In genomic region chrX:118751950-118752783, GRCh38 we compare ENCODE assay signal across 12 cellular contexts. TPM values are rescaled to one million over a fixed set of nuclear protein-coding genes. Genes with fewer than 3 reads are reported as not detected.
DNase-seq lines count a peak whose midpoint lies in the region; ATAC-seq lines count a peak whose summit lies in the region.
"Had no signal": no experiment of that assay in that cellular context is flagged by ENCODE, and none has a peak within 500 bp of the region (broad histone marks: within the 10 kb centered on the region; RNA-seq: fewer than 3 reads in every experiment).

No MANE protein-coding gene starts in this region.

- no peak overlapping the region for H3K27ac Mint-ChIP-seq in activated T-helper 17 cell treated with anti-CD3 and anti-CD28 coated beads, Interleukin-2, amount 50 U/mL, for 72 hours

- H3K36me3 Mint-ChIP-seq in activated T-helper 17 cell treated with anti-CD3 and anti-CD28 coated beads, Interleukin-2, amount 50 U/mL, for 72 hours (ENCODE audit: low read depth): no peaks in the 10 kb centered on the region

- H3K9me3 Mint-ChIP-seq in activated T-helper 17 cell treated with anti-CD3 and anti-CD28 coated beads, Interleukin-2, amount 50 U/mL, for 72 hours: no peaks in the 10 kb centered on the region

- peak; percentile 70 for ATAC-seq in GM19328 (IDR thresholded peaks at IDR 0.05; ENCODE audit: unreplicated experiment)
- ATAC-seq in HG02981 (IDR thresholded peaks at IDR 0.05; ENCODE audit: unreplicated experiment): peak; percentile 86
- no peak for ATAC-seq in activated T-helper 17 cell treated with anti-CD3 and anti-CD28 coated beads, Interleukin-2, amount 50 U/mL, for 72 hours (replicated peaks)
- ATAC-seq: left cardiac atrium had no signal

- peaks cover 11% of the 10 kb centered on the region for H3K27me3 Mint-ChIP-seq in activated T-helper 17 cell treated with anti-CD3 and anti-CD28 coated beads, Interleukin-2, amount 50 U/mL, for 72 hours

- DNase-seq in Ammon's horn (ENCODE audit: low spot score) (peak; percentile 5), NOMO-1 treated with dmso at 0.1 percent for 144 hours (lab: John Stamatoyannopoulos, UW; ENCODE audit: unreplicated experiment) (peak; percentile 83), NCI-H2227 treated with DMSO at 0.1 percent for 48 hours (lab: John Stamatoyannopoulos, UW) (no peak), posterior vena cava (ENCODE audit: low spot score) (no peak), NCI-H2029 (lab: John Stamatoyannopoulos, UW) (no peak)
- DNase-seq: activated CD4-positive, alpha-beta T cell treated with anti-CD3 and anti-CD28 coated beads, Interleukin-2, amount 50 U/mL, for 48 hours; GM23248; left cardiac atrium; stimulated activated CD4-positive, alpha-beta T cell treated with anti-CD3 and anti-CD28 coated beads, Interleukin-15, amount 100 ng/mL, for 24 hours had no signal

- H3K4me3 Mint-ChIP-seq in activated T-helper 17 cell treated with anti-CD3 and anti-CD28 coated beads, Interleukin-2, amount 50 U/mL, for 72 hours: no peak overlapping the region

- intact Hi-C loops in posterior vena cava (cut with DNase I): no loop called here

- H3K4me1 Mint-ChIP-seq in activated T-helper 17 cell treated with anti-CD3 and anti-CD28 coated beads, Interleukin-2, amount 50 U/mL, for 72 hours: no peaks in the 10 kb centered on the region

RNA-seq across cellular contexts. Expression of gene IL13RA1, which starts 24.8 kb away (rescaled TPM):
- total RNA-seq in activated T-helper 17 cell treated with anti-CD3 and anti-CD28 coated beads, Interleukin-2, amount 50 U/mL, for 72 hours: 1 to 10 TPM in 1 of 2 donors, under 1 TPM in 1; 0.45 to 1.2 TPM
- 10 to 100 TPM; 54.1 to 79.0 TPM for total RNA-seq in posterior vena cava

Comparison
In these comparisons a context has a peak if more than half of its experiments do, and no peak if none do; other contexts are left out.
1. DNase-seq: peak in Ammon's horn (single experiment) and NOMO-1 treated with dmso at 0.1 percent for 144 hours (single experiment); none in NCI-H2227 treated with DMSO at 0.1 percent for 48 hours (single experiment), posterior vena cava (single experiment) and NCI-H2029 (single experiment).
2. RNA of gene IL13RA1, which starts 24.8 kb away (total RNA-seq): 54.1 to 79.0 TPM in posterior vena cava; 0.45 to 1.2 TPM in activated T-helper 17 cell treated with anti-CD3 and anti-CD28 coated beads, Interleukin-2, amount 50 U/mL, for 72 hours; every median in the first group is over 10 times any median in the second.